ENCODE assay signal across 8 cellular contexts in genomic region chr10:112307631-112308502, GRCh38. TPM values are rescaled to one million over a fixed set of nuclear protein-coding genes. Genes with fewer than 3 reads are reported as not detected.
DNase-seq lines count a peak whose midpoint lies in the region; ATAC-seq, FAIRE-seq and TF ChIP-seq lines count a peak whose summit lies in the region.

No MANE protein-coding gene starts in this region.

- H3K9me3 Mint-ChIP-seq in stimulated activated naive CD8-positive, alpha-beta T cell treated with anti-CD3 and anti-CD28 coated beads, Interleukin-15, amount 100 ng/mL, for 72 hours, result no peaks in the 10 kb centered on the region

- in situ Hi-C loops in T47D (cut with HindIII; ENCODE audit: low pct_unique_long_range_greater_than_20kb, low sequenced_read_pairs), result no loop called here

- peaks cover 64% of the 10 kb centered on the region for H3K27me3 Mint-ChIP-seq in stimulated activated naive CD8-positive, alpha-beta T cell treated with anti-CD3 and anti-CD28 coated beads, Interleukin-15, amount 100 ng/mL, for 72 hours

- H3K27ac ChIP-seq in AG04450 (ENCODE audit: low read depth, low read length), result no peak overlapping the region

- CTCF ChIA-PET in AG04450 (lab: Charles Lee), result interaction anchor here (0.6 to 12.2 kb wide), 36 partner anchors 9 to 192 kb away, joined by 3 to 145 read pairs (median 4); partner anchors contain the start of gene GPAM

- FAIRE-seq in RCC 7860 (lab: Jason Lieb, UNC), result no peak

- no peak overlapping the region for H3K4me3 Mint-ChIP-seq in stimulated activated naive CD8-positive, alpha-beta T cell treated with anti-CD3 and anti-CD28 coated beads, Interleukin-15, amount 100 ng/mL, for 72 hours

- DNase-seq in AG04450 (ENCODE audit: low read depth, low spot score) (peak; percentile 10), RCC 7860 (ENCODE audit: low spot score) (peak; percentile 16), T47D (ENCODE audit: low read depth in 1 of 2, low spot score in 1 of 2) (peak; percentile 42 to 55), kidney tubule cell (ENCODE audit: low spot score) (peak; percentile 57), occipital lobe (lab: John Stamatoyannopoulos, UW) (no peak)
- DNase-seq in stimulated activated naive CD8-positive, alpha-beta T cell treated with anti-CD3 and anti-CD28 coated beads, Interleukin-15, amount 100 ng/mL, for 72 hours, result peak; percentile 20 to 25

- TF ChIP-seq CTCF in AG04450 (IDR thresholded peaks at IDR 0.05; ENCODE audit: low read depth, low read length) (peak; percentile 88), GM12872 (IDR thresholded peaks at IDR 0.05; ENCODE audit: insufficient read depth, low read depth, low read length) (peak; percentile 92)

- H3K27ac Mint-ChIP-seq in stimulated activated naive CD8-positive, alpha-beta T cell treated with anti-CD3 and anti-CD28 coated beads, Interleukin-15, amount 100 ng/mL, for 72 hours, result peak overlapping the region in 1 of 2 donors; percentile 13

- H3K9me3 ChIP-seq in AG04450 (ENCODE audit: control insufficient read depth, insufficient read depth, low read length), result no peaks in the 10 kb centered on the region

- POLR2A ChIA-PET in AG04450 (lab: Yijun Ruan, JAX), result interaction anchor here (1.1 kb wide), 1 partner anchor 124 kb away, joined by 4 read pairs; the partner anchor contains the start of gene GPAM

- H3K4me3 ChIP-seq in AG04450 (ENCODE audit: low read depth, low read length), result no peak overlapping the region

- peak; percentile 79 for ATAC-seq in HG02981 (IDR thresholded peaks at IDR 0.05; ENCODE audit: unreplicated experiment)
- peak; percentile 69 for ATAC-seq in stimulated activated naive CD8-positive, alpha-beta T cell treated with anti-CD3 and anti-CD28 coated beads, Interleukin-15, amount 100 ng/mL, for 72 hours

- H3K27me3 ChIP-seq in AG04450 (ENCODE audit: control insufficient read depth, insufficient read depth, low read length), result peaks cover 6% of the 10 kb centered on the region

- no peaks in the 10 kb centered on the region for H3K4me1 Mint-ChIP-seq in stimulated activated naive CD8-positive, alpha-beta T cell treated with anti-CD3 and anti-CD28 coated beads, Interleukin-15, amount 100 ng/mL, for 72 hours

RNA-seq across cellular contexts. Expression of gene TECTB, which starts 24.7 kb away (rescaled TPM):
- not detected in 2 replicates for polyA plus RNA-seq in AG04450 (2011; rRNA removed)
- polyA minus RNA-seq in AG04450 (2011; rRNA and poly(A)+ RNA removed), result not detected in 2 replicates
- total RNA-seq in occipital lobe, result 0.16 TPM
